Comparison of ENCODE assay signal across 9 cellular contexts in the genomic region with DNA sequence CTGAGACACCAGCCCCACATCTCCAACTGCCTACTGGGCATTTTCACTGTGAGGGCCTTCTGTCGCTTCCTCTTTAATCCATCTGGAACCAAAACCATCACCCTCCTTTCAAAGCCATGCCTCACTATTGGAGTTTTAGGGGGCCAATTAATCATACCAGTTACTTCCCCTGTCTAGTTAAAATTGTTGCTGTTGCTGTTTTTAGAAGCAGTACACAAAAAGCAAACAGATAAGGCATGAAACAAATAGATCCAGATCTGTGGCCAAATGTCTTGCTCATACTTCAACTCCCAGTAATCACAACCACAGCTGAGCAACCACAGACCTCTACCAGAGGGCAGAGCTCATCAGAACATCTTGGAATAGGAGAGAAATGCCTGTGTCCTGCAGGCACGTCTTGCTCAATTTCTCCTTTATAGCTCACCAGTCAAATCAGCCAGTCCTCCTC.
DNase-seq lines count a peak whose midpoint lies in the region; ATAC-seq, FAIRE-seq and TF ChIP-seq lines count a peak whose summit lies in the region.
"Had no signal": no experiment of that assay in that cellular context is flagged by ENCODE, and none has a peak within 500 bp of the region (broad histone marks: within the 10 kb centered on the region; RNA-seq: fewer than 3 reads in every experiment).

No MANE protein-coding gene starts in this region.

- ATAC-seq in GM18511 (IDR thresholded peaks at IDR 0.05; ENCODE audit: unreplicated experiment) (no peak), HG02981 (IDR thresholded peaks at IDR 0.05; ENCODE audit: unreplicated experiment) (no peak), GM18519 (IDR thresholded peaks at IDR 0.05; ENCODE audit: low FRiP score, unreplicated experiment) (no peak)

- H3K9me3 Mint-ChIP-seq in nephron, result peaks cover 4% of the 10 kb centered on the region

- TF ChIP-seq CTCF in AG09309 (IDR thresholded peaks at IDR 0.05; ENCODE audit: control insufficient read depth, insufficient read depth, low read depth, low read length, missing control alignments) (no peak), nephron (IDR thresholded peaks at IDR 0.05; ENCODE audit: unreplicated experiment in 3 of 3) (no peak)

- H3K27me3 Mint-ChIP-seq in nephron (ENCODE audit: low read depth), result no peaks in the 10 kb centered on the region

- H3K4me3 ChIP-seq in AG09309 (ENCODE audit: control insufficient read depth, low read depth, low read length), result no peak overlapping the region
- H3K4me3 ChIP-seq: SJSA1 had no signal

- peaks cover 13% of the 10 kb centered on the region for H3K4me1 Mint-ChIP-seq in nephron

- H3K4me3 Mint-ChIP-seq in nephron, result no peak overlapping the region

- DNase-seq in AG09309 (ENCODE audit: low read depth) (peak; percentile 95), NOMO-1 (lab: John Stamatoyannopoulos, UW; ENCODE audit: unreplicated experiment in 2 of 2) (peak; percentile 63 to 67), T-helper 9 cell (no peak)

- peak; percentile 79 for FAIRE-seq in endometrium (lab: Jason Lieb, UNC)

- H3K27ac Mint-ChIP-seq in nephron, result peak overlapping the region; percentile 55 to 72 (median 64)

- no peaks in the 10 kb centered on the region for H3K36me3 Mint-ChIP-seq in nephron (ENCODE audit: low read depth)
